Comparison of ENCODE assay signal across 28 cellular contexts in the genomic region with DNA sequence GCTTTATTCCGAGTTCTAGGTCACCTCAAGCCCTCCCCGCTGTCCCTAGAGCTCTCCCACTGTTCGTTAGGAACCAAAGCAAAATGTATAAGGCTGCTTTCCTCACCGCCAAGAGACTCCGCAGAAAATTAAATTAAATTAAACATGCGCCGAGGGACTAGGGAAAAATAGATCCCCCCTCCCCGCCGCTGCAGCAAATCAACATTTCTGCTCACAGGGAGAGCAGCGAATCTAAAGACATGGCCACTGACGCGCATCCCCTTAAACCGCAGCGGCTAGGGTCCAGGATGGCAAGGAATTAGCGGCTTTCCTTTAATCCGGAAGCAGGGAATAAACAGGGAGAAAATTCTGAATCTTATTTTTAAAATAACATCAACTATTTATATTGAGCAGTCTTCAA. TPM values are rescaled to one million over a fixed set of nuclear protein-coding genes. Genes with fewer than 3 reads are reported as not detected.
DNase-seq lines count a peak whose midpoint lies in the region; ATAC-seq, FAIRE-seq and TF ChIP-seq lines count a peak whose summit lies in the region.
"Had no signal": no experiment of that assay in that cellular context is flagged by ENCODE, and none has a peak within 500 bp of the region (broad histone marks: within the 10 kb centered on the region; RNA-seq: fewer than 3 reads in every experiment).

No MANE protein-coding gene starts in this region.

- H3K9me3 ChIP-seq in H1 (ENCODE audit: insufficient read depth in 2 of 2, low read depth in 1 of 2, low read length in 1 of 2) (no peaks in the 10 kb centered on the region), iPS-20b (ENCODE audit: insufficient read depth, low read depth, low read length) (no peaks in the 10 kb centered on the region), smooth muscle cell (replicated peaks; ENCODE audit: low read depth) (no peaks in the 10 kb centered on the region)
- H3K9me3 ChIP-seq: pancreas had no signal

- H3K27ac ChIP-seq in H1 (ENCODE audit: low read depth, low read length) (no peak overlapping the region), iPS-20b (ENCODE audit: low read length) (no peak overlapping the region), smooth muscle cell (ENCODE audit: low read depth) (no peak overlapping the region)
- H3K27ac ChIP-seq: KMS-11, pancreas, SK-N-MC had no signal

- H2BK12ac ChIP-seq in H1 (ENCODE audit: low read depth, low read length): no peak overlapping the region

- no peak for FAIRE-seq in H1 (lab: Jason Lieb, UNC)
- no peak for FAIRE-seq in HTR-8/SVneo (lab: Jason Lieb, UNC)
- FAIRE-seq: bronchial epithelial cell, colon, pancreas had no signal

- H3K79me2 ChIP-seq in H1 (ENCODE audit: control insufficient read depth in 1 of 2, insufficient read depth in 2 of 2, low read length in 2 of 2) (peaks cover 0 to 26% of the 10 kb centered on the region in 2 experiments; a peak in 2 of 4 replicates), smooth muscle cell (ENCODE audit: low read depth) (no peaks in the 10 kb centered on the region)

- peak overlapping the region; percentile 27 to 62 (median 40); a peak in 6 of 8 replicates for H3K4me3 ChIP-seq in H1 (ENCODE audit: extremely low read depth in 1 of 4, insufficient read depth in 2 of 4, low read depth in 3 of 4, low read length in 4 of 4)
- peak overlapping the region; percentile 68; the same call in 1 of the 2 replicates for H3K4me3 ChIP-seq in iPS-20b (ENCODE audit: low read length)
- H3K4me3 ChIP-seq in smooth muscle cell: peak overlapping the region; percentile 58

- H3K4me2 ChIP-seq in H1 (ENCODE audit: insufficient read depth in 1 of 2, low read depth in 2 of 2, low read length in 2 of 2): peak overlapping the region; percentile 64 to 91
- H3K4me2 ChIP-seq in smooth muscle cell: peak overlapping the region; percentile 90

- DNase-seq in H1 (ENCODE audit: low read depth in 1 of 2, low spot score in 2 of 2) (no peak), smooth muscle cell (lab: John Stamatoyannopoulos, UW; ENCODE audit: unreplicated experiment) (no peak), GM19240 (ENCODE audit: insufficient read length, low spot score) (no peak), HTR-8/SVneo (ENCODE audit: insufficient read length, low spot score) (no peak)
- DNase-seq in naive thymus-derived CD8-positive, alpha-beta T cell: no peak
- DNase-seq: activated CD4-positive, alpha-beta T cell treated with anti-CD3 and anti-CD28 coated beads for 36 hours; activated CD8-positive, alpha-beta memory T cell treated with anti-CD3 and anti-CD28 coated beads for 24 hours; activated naive CD4-positive, alpha-beta T cell; activated T-cell treated with anti-CD3 and anti-CD28 coated beads, Interleukin-2, amount 50 U/mL, for 1 hour; amniotic stem cell; CD4-positive, alpha-beta memory T cell; DMS153; effector memory CD8-positive, alpha-beta T cell; left cardiac atrium; mammary epithelial cell; NCI-H524 treated with DMSO at 0.1 percent for 48 hours; pancreas; RPMI8226; T-helper 2 cell had no signal

- H3K4ac ChIP-seq in H1 (replicated peaks; ENCODE audit: insufficient read length, low read depth, low read length): no peak overlapping the region

- POLR2A ChIA-PET in H1 (lab: Charles Lee; ENCODE audit: partially characterized antibody): interaction anchor here (14.6 kb wide), 1 partner anchor 16 kb away, joined by 192 read pairs; a partner anchor contains a TSS
- POLR2A ChIA-PET in naive thymus-derived CD8-positive, alpha-beta T cell (lab: Charles Lee): no interaction called here

- H4K8ac ChIP-seq in H1 (ENCODE audit: extremely low read depth, insufficient read depth, low read length): no peak overlapping the region

- H3K27me3 ChIP-seq in H1 (replicated peaks in 1 of 4; ENCODE audit: control insufficient read depth in 3 of 4, extremely low read depth in 1 of 4, insufficient read depth in 3 of 4, low read length in 3 of 4) (peaks cover 4 to 15% (median 13%) of the 10 kb centered on the region in 4 experiments), iPS-20b (ENCODE audit: insufficient read depth, low read length) (peaks cover 68% of the 10 kb centered on the region), smooth muscle cell (ENCODE audit: low read depth) (peaks cover 100% of the 10 kb centered on the region)

- peaks cover 0 to 11% (median 2%) of the 10 kb centered on the region in 3 donors for H3K9me3 Mint-ChIP-seq in IgD-negative memory B cell
- H3K9me3 Mint-ChIP-seq in naive thymus-derived CD8-positive, alpha-beta T cell: peaks cover 0 to 54% (median 22%) of the 10 kb centered on the region in 9 donors
- H3K9me3 Mint-ChIP-seq: stimulated activated naive CD8-positive, alpha-beta T cell treated with anti-CD3 and anti-CD28 coated beads, Interleukin-15, Interleukin-2, amounts not matched to agents 100 ng/mL and 50 ng/mL, for 24 hours had no signal

- no peak overlapping the region for H2AK5ac ChIP-seq in H1 (ENCODE audit: low read depth, low read length)

- H3K23ac ChIP-seq in H1 (ENCODE audit: insufficient read length): no peak overlapping the region

- H3K27ac Mint-ChIP-seq in IgD-negative memory B cell: peak overlapping the region in 2 of 3 donors; percentile 61 to 78
- H3K27ac Mint-ChIP-seq in naive thymus-derived CD8-positive, alpha-beta T cell: no peak overlapping the region
- H3K27ac Mint-ChIP-seq: activated CD4-positive, alpha-beta T cell treated with anti-CD3 and anti-CD28 coated beads for 36 hours; effector memory CD8-positive, alpha-beta T cell; stimulated activated naive CD8-positive, alpha-beta T cell treated with anti-CD3 and anti-CD28 coated beads, Interleukin-15, Interleukin-2, amounts not matched to agents 100 ng/mL and 50 ng/mL, for 24 hours had no signal

- H4K91ac ChIP-seq in H1 (replicated peaks; ENCODE audit: insufficient read length, low read length): peak overlapping the region; percentile 51

- H2AFZ ChIP-seq in H1 (ENCODE audit: low read length): no peak overlapping the region; the same call in 1 of the 2 replicates
- H2AFZ ChIP-seq in smooth muscle cell (ENCODE audit: low read depth): no peak overlapping the region

- no peak overlapping the region for H2BK15ac ChIP-seq in H1 (ENCODE audit: low read length)

- no peaks in the 10 kb centered on the region for H3F3A ChIP-seq in smooth muscle cell (ENCODE audit: low read depth)

- H3K9ac ChIP-seq in H1 (replicated peaks in 1 of 4; ENCODE audit: extremely low read depth in 1 of 4, low read depth in 3 of 4, low read length in 3 of 4) (no peak overlapping the region), iPS-20b (ENCODE audit: low read depth, low read length) (peak overlapping the region; percentile 42; the same call in 1 of the 2 replicates), smooth muscle cell (ENCODE audit: low read depth) (no peak overlapping the region)
- H3K9ac ChIP-seq: KMS-11 had no signal

- ATAC-seq in naive thymus-derived CD8-positive, alpha-beta T cell: no peak
- ATAC-seq: activated CD4-positive, alpha-beta T cell treated with anti-CD3 and anti-CD28 coated beads for 36 hours; effector memory CD8-positive, alpha-beta T cell; sciatic nerve had no signal

- TF ChIP-seq RAD21 in H1 (IDR thresholded peaks at IDR 0.05 in 1 of 2, conservative IDR thresholded peaks at IDR 0.05 in 1 of 2; ENCODE audit: low read depth in 2 of 2, low read length in 2 of 2): no peak

- peaks cover 4 to 8% (median 5%) of the 10 kb centered on the region in 3 donors for H3K4me1 Mint-ChIP-seq in IgD-negative memory B cell
- peaks cover 9 to 23% (median 19%) of the 10 kb centered on the region in 4 donors for H3K4me1 Mint-ChIP-seq in naive thymus-derived CD8-positive, alpha-beta T cell

- WGBS in H1 (ENCODE audit: extremely low coverage in 1 of 2, insufficient coverage in 1 of 2, insufficient read length in 1 of 2, insufficient replicate concordance in 2 of 2, low coverage in 1 of 2, low lambda C conversion rate in 2 of 2, missing lambda C conversion rate in 1 of 2), 2 experiments: 8% methylated on average over 16 of the region's 16 CpGs; no CpG with 5 or more reads in 1 of the 2 experiments
- WGBS in smooth muscle cell (ENCODE audit: low lambda C conversion rate): 9% methylated on average over 16 of the region's 16 CpGs

- H3K79me1 ChIP-seq in H1 (ENCODE audit: low read depth, low read length): no peaks in the 10 kb centered on the region

- H3K4me3 Mint-ChIP-seq in IgD-negative memory B cell: no peak overlapping the region
- H3K4me3 Mint-ChIP-seq in naive thymus-derived CD8-positive, alpha-beta T cell: peak overlapping the region in 1 of 10 donors; percentile 27
- H3K4me3 Mint-ChIP-seq: activated CD4-positive, alpha-beta T cell treated with anti-CD3 and anti-CD28 coated beads for 36 hours; stimulated activated naive CD8-positive, alpha-beta T cell treated with anti-CD3 and anti-CD28 coated beads, Interleukin-15, Interleukin-2, amounts not matched to agents 100 ng/mL and 50 ng/mL, for 24 hours had no signal

- CTCF ChIA-PET in H1 (lab: Charles Lee; ENCODE audit: partially characterized antibody): interaction anchor here (0.8 to 7.9 kb wide), 5 partner anchors 13 to 474 kb away, joined by 3 to 48 read pairs (median 19); no protein-coding TSS in a partner anchor

- TF ChIP-seq EP300 in H1 (IDR thresholded peaks at IDR 0.05; ENCODE audit: borderline replicate concordance in 1 of 2, low read depth in 2 of 2, low read length in 2 of 2): no peak

- no peak overlapping the region for H3K14ac ChIP-seq in H1 (ENCODE audit: insufficient read length)

- H3K36me3 ChIP-seq in H1 (ENCODE audit: control insufficient read depth in 2 of 4, insufficient read depth in 4 of 4, low read length in 3 of 4): no peaks in the 10 kb centered on the region
- H3K36me3 ChIP-seq in iPS-20b (ENCODE audit: insufficient read depth, low read depth, low read length): no peaks in the 10 kb centered on the region
- H3K36me3 ChIP-seq in smooth muscle cell (ENCODE audit: low read depth): no peaks in the 10 kb centered on the region
- H3K36me3 ChIP-seq: pancreas had no signal

- no peak overlapping the region for H3K56ac ChIP-seq in H1 (replicated peaks; ENCODE audit: insufficient read length, low read depth, low read length)

- H4K5ac ChIP-seq in H1 (ENCODE audit: insufficient read length, low read depth, low read length): no peak overlapping the region

- no peak overlapping the region for H2BK5ac ChIP-seq in H1 (ENCODE audit: low read depth, low read length)

- no peak overlapping the region for H2BK20ac ChIP-seq in H1 (ENCODE audit: low read length)

- H3K36me3 Mint-ChIP-seq in IgD-negative memory B cell: no peaks in the 10 kb centered on the region
- H3K36me3 Mint-ChIP-seq in naive thymus-derived CD8-positive, alpha-beta T cell: peaks cover 6 to 28% (median 9%) of the 10 kb centered on the region in 3 donors

- H3K18ac ChIP-seq in H1 (ENCODE audit: extremely low read depth, low read length): no peak overlapping the region; the same call in 1 of the 2 replicates

- peaks cover 11 to 29% (median 17%) of the 10 kb centered on the region in 4 experiments for H3K4me1 ChIP-seq in H1 (replicated peaks in 1 of 4; ENCODE audit: control insufficient read depth in 3 of 4, insufficient read depth in 4 of 4, low read length in 3 of 4)
- H3K4me1 ChIP-seq in iPS-20b (ENCODE audit: insufficient read depth, low read length): peaks cover 53% of the 10 kb centered on the region
- H3K4me1 ChIP-seq in smooth muscle cell (ENCODE audit: low read depth): peaks cover 22% of the 10 kb centered on the region
- H3K4me1 ChIP-seq: pancreas had no signal

- TF ChIP-seq CTCF in H1 (IDR thresholded peaks at IDR 0.05; ENCODE audit: control extremely low read depth in 1 of 3, insufficient read depth in 1 of 3, low read depth in 1 of 3, low read length in 3 of 3) (no peak), smooth muscle cell (IDR thresholded peaks at IDR 0.05; ENCODE audit: borderline replicate concordance, insufficient read depth, poor library complexity, severe bottlenecking) (no peak)

- H4K20me1 ChIP-seq in H1 (replicated peaks in 1 of 2; ENCODE audit: control insufficient read depth in 1 of 2, insufficient read depth in 2 of 2, low read length in 2 of 2) (no peaks in the 10 kb centered on the region), smooth muscle cell (ENCODE audit: low read depth) (no peaks in the 10 kb centered on the region)

- H2BK120ac ChIP-seq in H1 (replicated peaks; ENCODE audit: low read depth, low read length): no peak overlapping the region

- peaks cover 20% of the 10 kb centered on the region for H3K23me2 ChIP-seq in H1 (ENCODE audit: low read depth, low read length)

- no peak for TF ChIP-seq POLR2A in H1 (IDR thresholded peaks at IDR 0.05; ENCODE audit: control extremely low read depth in 1 of 2, low read depth in 2 of 2, low read length in 2 of 2)

- peaks cover 62% of the 10 kb centered on the region for H3K27me3 Mint-ChIP-seq in IgD-negative memory B cell
- peaks cover 62 to 91% (median 74%) of the 10 kb centered on the region in 5 donors for H3K27me3 Mint-ChIP-seq in naive thymus-derived CD8-positive, alpha-beta T cell

RNA-seq across cellular contexts. Expression of a gene that starts 7.6 kb away (rescaled TPM):
- not detected for polyA plus RNA-seq in IgD-negative memory B cell
- 10.6 and 12.0 TPM in 2 replicates for total RNA-seq in H1 (2021; fragmentation: NEBNext Ultra II Directional; extraction: Animal tissue kit (Norgen Biotek cat#: 25700))
- 11.3 and 13.5 TPM in 2 replicates for polyA plus RNA-seq in H1 (2011; rRNA removed)
- 7.9 TPM for polyA plus RNA-seq in H1 (2011; cell fraction: cytosol; rRNA removed)
- 11.6 TPM for polyA plus RNA-seq in H1 (2011; cell fraction: nucleus; rRNA removed)
- 6.5 to 9.0 TPM (median 6.8 TPM) in 4 replicates for polyA plus RNA-seq in H1 (2012, experiment 1 of 2)
- 4.7 TPM for polyA plus RNA-seq in H1 (2012, experiment 2 of 2)
- 3.4 TPM for polyA plus RNA-seq in H1 (2013, experiment 1 of 2)
- polyA plus RNA-seq in H1 (2013, experiment 2 of 2): 2.8 TPM
- polyA minus RNA-seq in H1 (2011; rRNA and poly(A)+ RNA removed): 3.4 and 3.8 TPM in 2 replicates
- 9.6 TPM for polyA minus RNA-seq in H1 (2011; cell fraction: cytosol; rRNA and poly(A)+ RNA removed)
- polyA minus RNA-seq in H1 (2011; cell fraction: nucleus; rRNA and poly(A)+ RNA removed): 9.8 TPM
- total RNA-seq in smooth muscle cell: not detected in 2 replicates
- polyA plus RNA-seq in smooth muscle cell: not detected in 2 replicates
- total RNA-seq in naive thymus-derived CD8-positive, alpha-beta T cell: not detected
- polyA plus RNA-seq in naive thymus-derived CD8-positive, alpha-beta T cell: not detected
- total RNA-seq: activated CD4-positive, alpha-beta T cell treated with anti-CD3 and anti-CD28 coated beads for 36 hours; bronchial epithelial cell; CD4-positive, alpha-beta memory T cell; G401; left cardiac atrium; pancreas; sciatic nerve had no signal
- polyA plus RNA-seq: CD4-positive, alpha-beta memory T cell; pancreas had no signal

Comparison
In these comparisons a context has a peak if more than half of its experiments do, and no peak if none do; other contexts are left out.
1. H3K27ac Mint-ChIP-seq: peak in IgD-negative memory B cell (2 of 3); none in naive thymus-derived CD8-positive, alpha-beta T cell (0 of 10).
2. Peak in every context shown above with its lines, with median percentiles within 50 percentile points of each other: H3K4me3 ChIP-seq.